ENCODE assay signal across 8 cellular contexts in genomic region chr5:154405078-154405792, GRCh38. TPM values are rescaled to one million over a fixed set of nuclear protein-coding genes. Genes with fewer than 3 reads are reported as not detected.
DNase-seq lines count a peak whose midpoint lies in the region; ATAC-seq and TF ChIP-seq lines count a peak whose summit lies in the region.

No MANE protein-coding gene starts in this region.

- TF ChIP-seq EP300 in Ishikawa (IDR thresholded peaks at IDR 0.05; ENCODE audit: borderline replicate concordance): no peak; the same call in 1 of the 2 replicates

- H3K4me1 ChIP-seq in foreskin keratinocyte: no peaks in the 10 kb centered on the region
- H3K4me1 ChIP-seq in neuronal stem cell (ENCODE audit: control insufficient read depth in 2 of 2, insufficient read depth in 1 of 2, low read depth in 1 of 2, low read length in 2 of 2): peaks cover 5 to 6% of the 10 kb centered on the region in 2 donors
- H3K4me1 ChIP-seq in stomach smooth muscle (ENCODE audit: control insufficient read depth, insufficient read depth, low read length): peaks cover 8% of the 10 kb centered on the region

- peak; percentile 98 for TF ChIP-seq RAD21 in Ishikawa (IDR thresholded peaks at IDR 0.05; ENCODE audit: low read depth)

- H3K4ac ChIP-seq in neuronal stem cell (ENCODE audit: low read length): no peak overlapping the region

- no peak overlapping the region for H3K4me3 ChIP-seq in neuronal stem cell (ENCODE audit: low read length in 2 of 2)
- H3K4me3 ChIP-seq in stomach smooth muscle (ENCODE audit: low read length in 2 of 2): peak overlapping the region in 1 of 2 donors; percentile 76

- no peak overlapping the region for H2BK15ac ChIP-seq in neuronal stem cell (ENCODE audit: low read length)

- H3K79me1 ChIP-seq in neuronal stem cell (ENCODE audit: low read depth, low read length): no peaks in the 10 kb centered on the region

- no peak overlapping the region for H2BK12ac ChIP-seq in neuronal stem cell (ENCODE audit: low read length)

- H4K91ac ChIP-seq in neuronal stem cell (ENCODE audit: low read depth, low read length, poor library complexity): no peak overlapping the region

- no peak overlapping the region for H2BK120ac ChIP-seq in neuronal stem cell (ENCODE audit: low read depth, low read length)

- H4K8ac ChIP-seq in neuronal stem cell (ENCODE audit: low read depth, low read length): no peak overlapping the region

- H3K27me3 ChIP-seq in foreskin keratinocyte (no peaks in the 10 kb centered on the region), neuronal stem cell (ENCODE audit: control insufficient read depth in 3 of 3, insufficient read depth in 3 of 3, low read depth in 1 of 3, low read length in 3 of 3) (peaks cover 0 to 3% (median 0%) of the 10 kb centered on the region in 3 experiments), stomach smooth muscle (ENCODE audit: control insufficient read depth in 1 of 2, insufficient read depth in 2 of 2, low read length in 2 of 2) (no peaks in the 10 kb centered on the region)

- ATAC-seq in GM21723 (IDR thresholded peaks at IDR 0.05; ENCODE audit: unreplicated experiment) (peak; percentile 99), foreskin keratinocyte (peak; percentile 96)

- no CpG with 5 or more reads among the region's 37 CpGs for WGBS in neuronal stem cell (ENCODE audit: extremely low coverage in 2 of 2, insufficient read length in 2 of 2, insufficient replicate concordance in 1 of 2), 2 donors

- H3K18ac ChIP-seq in neuronal stem cell (ENCODE audit: low read length): peak overlapping the region; percentile 85

- peak; percentile 92 for TF ChIP-seq CTCF in foreskin keratinocyte (conservative IDR thresholded peaks at IDR 0.05)

- H3K23ac ChIP-seq in neuronal stem cell (ENCODE audit: low read depth, low read length, poor library complexity): no peak overlapping the region

- DNase-seq in Daoy (ENCODE audit: low read depth): peak; percentile 90
- DNase-seq in RKO (ENCODE audit: low spot score): peak; percentile 84
- peak; percentile 58 for DNase-seq in activated T-helper 9 cell treated with anti-CD3 and anti-CD28 coated beads, Interleukin-2, amount 50 U/mL, for 16 hours (ENCODE audit: low read depth)
- DNase-seq in foreskin keratinocyte: peak in 1 of 2 donors; percentile 29
- peak; percentile 69 for DNase-seq in neuronal stem cell (ENCODE audit: low spot score)

- H3K9ac ChIP-seq in neuronal stem cell (ENCODE audit: low read depth, low read length, poor library complexity) (peak overlapping the region; percentile 32), stomach smooth muscle (ENCODE audit: low read length in 2 of 2) (peak overlapping the region; percentile 35 to 55)

- H3K9me3 ChIP-seq in neuronal stem cell (replicated peaks in 1 of 2; ENCODE audit: control insufficient read depth in 2 of 2, insufficient read depth in 1 of 2, low read depth in 1 of 2, low read length in 2 of 2): no peaks in the 10 kb centered on the region
- H3K9me3 ChIP-seq in stomach smooth muscle (ENCODE audit: control insufficient read depth in 2 of 2, low read length in 2 of 2): no peaks in the 10 kb centered on the region

- H3K14ac ChIP-seq in neuronal stem cell (ENCODE audit: low read length): no peak overlapping the region

- no peak overlapping the region for H3K27ac ChIP-seq in foreskin keratinocyte
- no peak overlapping the region for H3K27ac ChIP-seq in neuronal stem cell (replicated peaks; ENCODE audit: low read length)
- no peak overlapping the region for H3K27ac ChIP-seq in stomach smooth muscle (ENCODE audit: low read length)

- H2AFZ ChIP-seq in neuronal stem cell (ENCODE audit: low read length): peak overlapping the region; percentile 92

- H2AK5ac ChIP-seq in neuronal stem cell (ENCODE audit: low read depth, low read length): no peak overlapping the region

- no peak overlapping the region for H2BK5ac ChIP-seq in neuronal stem cell (ENCODE audit: low read length)

- H3K4me2 ChIP-seq in neuronal stem cell (ENCODE audit: insufficient read depth, low read length, poor library complexity, severe bottlenecking): peak overlapping the region; percentile 54

- H3K36me3 ChIP-seq in neuronal stem cell (replicated peaks in 1 of 2; ENCODE audit: control insufficient read depth in 2 of 2, insufficient read depth in 2 of 2, low read length in 2 of 2): peaks cover 0 to 10% of the 10 kb centered on the region in 2 donors
- peaks cover 0 to 3% of the 10 kb centered on the region in 2 donors for H3K36me3 ChIP-seq in stomach smooth muscle (ENCODE audit: control insufficient read depth in 2 of 2, insufficient read depth in 2 of 2, low read length in 2 of 2)

TF ChIP-seq in Ishikawa, 13 proteins besides CTCF, POLR2A, EP300 and RAD21:
- TF ChIP-seq TCF12 (IDR thresholded peaks at IDR 0.05; ENCODE audit: low read depth) (peak; percentile 15; the same call in 1 of the 2 replicates), CEBPB (IDR thresholded peaks at IDR 0.05) (no peak), TAF1 (IDR thresholded peaks at IDR 0.05; ENCODE audit: low read depth) (no peak), CREB1 (IDR thresholded peaks at IDR 0.05; ENCODE audit: low read depth) (no peak), NFIC (IDR thresholded peaks at IDR 0.05) (no peak), REST (IDR thresholded peaks at IDR 0.05; ENCODE audit: low read depth) (no peak), EGR1 (IDR thresholded peaks at IDR 0.05) (no peak)
- TF ChIP-seq, protein P1, sequence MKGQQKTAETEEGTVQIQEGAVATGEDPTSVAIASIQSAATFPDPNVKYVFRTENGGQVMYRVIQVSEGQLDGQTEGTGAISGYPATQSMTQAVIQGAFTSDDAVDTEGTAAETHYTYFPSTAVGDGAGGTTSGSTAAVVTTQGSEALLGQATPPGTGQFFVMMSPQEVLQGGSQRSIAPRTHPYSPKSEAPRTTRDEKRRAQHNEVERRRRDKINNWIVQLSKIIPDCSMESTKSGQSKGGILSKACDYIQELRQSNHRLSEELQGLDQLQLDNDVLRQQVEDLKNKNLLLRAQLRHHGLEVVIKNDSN (IDR thresholded peaks at IDR 0.05): no peak
- TF ChIP-seq, protein P2, sequence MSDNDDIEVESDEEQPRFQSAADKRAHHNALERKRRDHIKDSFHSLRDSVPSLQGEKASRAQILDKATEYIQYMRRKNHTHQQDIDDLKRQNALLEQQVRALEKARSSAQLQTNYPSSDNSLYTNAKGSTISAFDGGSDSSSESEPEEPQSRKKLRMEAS (IDR thresholded peaks at IDR 0.05): peak; percentile 38; the same call in 1 of the 2 replicates

RNA-seq across cellular contexts. Expression of gene SAP30L, which starts 40.6 kb away (rescaled TPM):
- total RNA-seq in Daoy (2014; rRNA removed; shearing (Covaris generic)): 15.8 and 16.2 TPM in 2 replicates
- total RNA-seq in foreskin keratinocyte: 32.4 and 37.7 TPM in 2 replicates
- polyA plus RNA-seq in foreskin keratinocyte: 35.7 and 37.1 TPM in 2 replicates
- polyA plus RNA-seq in neuronal stem cell (2013, experiment 1 of 2): 57.9 TPM
- polyA plus RNA-seq in neuronal stem cell (2013, experiment 2 of 2): 60.6 TPM
